ENCODE assay signal across 19 cellular contexts in genomic region chr14:56933446-56933845, GRCh38.
"Had no signal": no experiment of that assay in that cellular context is flagged by ENCODE, and none has a peak within 500 bp of the region (broad histone marks: within the 10 kb centered on the region; RNA-seq: fewer than 3 reads in every experiment).

No MANE protein-coding gene starts in this region.

- H3K27ac ChIP-seq: esophagus squamous epithelium, gastroesophageal sphincter, heart left ventricle, testis, vagina had no signal

- DNase-seq: activated CD4-positive, alpha-beta T cell treated with anti-CD3 and anti-CD28 coated beads for 4 hours; activated CD4-positive, alpha-beta T cell treated with anti-CD3 and anti-CD28 coated beads, Interleukin-2, amount 50 U/mL, for 48 hours; activated CD4-positive, CD25-positive, alpha-beta regulatory T cell; activated naive CD4-positive, alpha-beta T cell treated with Interleukin-2 at 50 U/mL for 16 hours; activated naive CD8-positive, alpha-beta T cell treated with anti-CD3 and anti-CD28 coated beads for 36 hours; activated T-cell treated with anti-CD3 and anti-CD28 coated beads, Interleukin-2, amount 50 U/mL, for 48 hours; esophagus squamous epithelium; heart left ventricle; left ventricle myocardium superior; midbrain; stimulated activated CD4-positive, alpha-beta T cell treated with anti-CD3 and anti-CD28 coated beads, Interleukin-2, amount 100 ng/mL, for 48 hours; stimulated activated CD8-positive, alpha-beta memory T cell treated with anti-CD3 and anti-CD28 coated beads, Interleukin-4, amount 100 ng/mL, for 48 hours; stimulated activated naive CD4-positive, alpha-beta T cell; testis; trophoblast cell had no signal

- ATAC-seq: gastroesophageal sphincter; heart left ventricle; left ventricle myocardium superior; natural killer cell treated with Interleukin-12 subunit alpha and Interleukin-12 subunit beta and Interleukin-15 and Interleukin-18, amount 100 ng/mL, for 72 hours had no signal

- H3K9me3 Mint-ChIP-seq: natural killer cell treated with Interleukin-12 subunit alpha and Interleukin-12 subunit beta and Interleukin-15 and Interleukin-18, amount 100 ng/mL, for 72 hours had no signal

- H3K27ac Mint-ChIP-seq: activated naive CD8-positive, alpha-beta T cell treated with anti-CD3 and anti-CD28 coated beads for 36 hours; natural killer cell treated with Interleukin-12 subunit alpha and Interleukin-12 subunit beta and Interleukin-15 and Interleukin-18, amount 100 ng/mL, for 72 hours had no signal

- H3K4me3 Mint-ChIP-seq: activated naive CD8-positive, alpha-beta T cell treated with anti-CD3 and anti-CD28 coated beads for 36 hours; central memory CD8-positive, alpha-beta T cell; natural killer cell treated with Interleukin-12 subunit alpha and Interleukin-12 subunit beta and Interleukin-15 and Interleukin-18, amount 100 ng/mL, for 72 hours had no signal

- H3K4me1 Mint-ChIP-seq: activated naive CD8-positive, alpha-beta T cell treated with anti-CD3 and anti-CD28 coated beads for 36 hours; central memory CD8-positive, alpha-beta T cell had no signal

- H3K36me3 Mint-ChIP-seq: activated naive CD8-positive, alpha-beta T cell treated with anti-CD3 and anti-CD28 coated beads for 36 hours; natural killer cell treated with Interleukin-12 subunit alpha and Interleukin-12 subunit beta and Interleukin-15 and Interleukin-18, amount 100 ng/mL, for 72 hours had no signal
